In genomic region chr2:109471656-109472055, GRCh38 we compare ENCODE assay signal across 23 cellular contexts.
DNase-seq lines count a peak whose midpoint lies in the region; ATAC-seq and TF ChIP-seq lines count a peak whose summit lies in the region.
"Had no signal": no experiment of that assay in that cellular context is flagged by ENCODE, and none has a peak within 500 bp of the region (broad histone marks: within the 10 kb centered on the region; RNA-seq: fewer than 3 reads in every experiment).

No MANE protein-coding gene starts in this region.

- H3K9me3 ChIP-seq in MM.1S (replicated peaks; ENCODE audit: insufficient read depth, low read length) (no peaks in the 10 kb centered on the region), upper lobe of right lung (no peaks in the 10 kb centered on the region)
- H3K9me3 ChIP-seq: Caco-2 had no signal

- no peak overlapping the region for H3K4me3 ChIP-seq in MM.1S (ENCODE audit: low read length)
- no peak overlapping the region for H3K4me3 ChIP-seq in rectal smooth muscle tissue (ENCODE audit: low read length)
- H3K4me3 ChIP-seq in upper lobe of right lung: no peak overlapping the region
- H3K4me3 ChIP-seq: GM23338, K562 had no signal

- CTCF ChIA-PET in activated naive CD4-positive, alpha-beta T cell treated with anti-CD3 and anti-CD28 coated beads for 36 hours (lab: Charles Lee): no interaction called here

- intact Hi-C loops in activated naive CD4-positive, alpha-beta T cell treated with anti-CD3 and anti-CD28 coated beads for 36 hours (cut with micrococcal nuclease): no loop called here
- intact Hi-C loops in upper lobe of right lung (cut with DNase I): no loop called here

- no peak for ATAC-seq in upper lobe of right lung
- ATAC-seq in GM21526 (IDR thresholded peaks at IDR 0.05; ENCODE audit: low FRiP score, unreplicated experiment): no peak
- ATAC-seq: CD8-positive, alpha-beta T cell; GM23338; K562; Panc1 had no signal

- H3K27ac Mint-ChIP-seq in activated naive CD4-positive, alpha-beta T cell treated with anti-CD3 and anti-CD28 coated beads for 36 hours: no peak overlapping the region
- H3K27ac Mint-ChIP-seq: CD8-positive, alpha-beta T cell; GM23338; H9 had no signal

- H3K9ac ChIP-seq in MM.1S (ENCODE audit: low read length) (no peak overlapping the region), rectal smooth muscle tissue (ENCODE audit: low read length) (no peak overlapping the region)

- H3K79me2 ChIP-seq in MM.1S (ENCODE audit: low read length): no peaks in the 10 kb centered on the region

- no peaks in the 10 kb centered on the region for H3K9me2 ChIP-seq in MM.1S (replicated peaks; ENCODE audit: insufficient read depth, low read length)

- DNase-seq in NCI-H82 (lab: John Stamatoyannopoulos, UW) (peak; percentile 26), NCI-H82 treated with DMSO at 0.1 percent for 48 hours (lab: John Stamatoyannopoulos, UW; ENCODE audit: unreplicated experiment) (no peak), MM.1S (no peak), islet precursor cell (peak; percentile 54), upper lobe of right lung (no peak)
- DNase-seq in activated naive CD4-positive, alpha-beta T cell treated with anti-CD3 and anti-CD28 coated beads for 36 hours: no peak
- DNase-seq: C1 segment of cervical spinal cord; Caco-2; CD8-positive, alpha-beta T cell; H9; Kasumi-1; NCI-H1105 treated with DMSO at 0.1 percent for 48 hours; NCI-H146; NCI-H2029 treated with DMSO at 0.1 percent for 48 hours; NCI-H446 treated with DMSO at 0.1 percent for 48 hours; NCI-H526; SHP77 treated with DMSO at 0.1 percent for 48 hours; SW 1271 had no signal

- H3K36me3 Mint-ChIP-seq in activated naive CD4-positive, alpha-beta T cell treated with anti-CD3 and anti-CD28 coated beads for 36 hours (ENCODE audit: low read depth): no peaks in the 10 kb centered on the region

- peaks cover 48% of the 10 kb centered on the region for H3F3A ChIP-seq in MM.1S (ENCODE audit: insufficient read depth, low read length)

- H3K36me3 ChIP-seq in MM.1S (replicated peaks; ENCODE audit: insufficient read depth, low read length) (no peaks in the 10 kb centered on the region), rectal smooth muscle tissue (ENCODE audit: control insufficient read depth, insufficient read depth, low read length) (no peaks in the 10 kb centered on the region), upper lobe of right lung (no peaks in the 10 kb centered on the region)

- H3K4me3 Mint-ChIP-seq in activated naive CD4-positive, alpha-beta T cell treated with anti-CD3 and anti-CD28 coated beads for 36 hours: no peak overlapping the region
- H3K4me3 Mint-ChIP-seq: CD8-positive, alpha-beta T cell; GM23338; H9 had no signal

- H3K4me2 ChIP-seq in MM.1S (ENCODE audit: low read depth, low read length): no peak overlapping the region
- H3K4me2 ChIP-seq: GM23338 had no signal

- no peaks in the 10 kb centered on the region for H4K20me1 ChIP-seq in MM.1S (ENCODE audit: insufficient read depth, low read length)

- H3K4me1 Mint-ChIP-seq in activated naive CD4-positive, alpha-beta T cell treated with anti-CD3 and anti-CD28 coated beads for 36 hours (ENCODE audit: low read depth): no peaks in the 10 kb centered on the region

- H3K27me3 ChIP-seq in MM.1S (replicated peaks; ENCODE audit: insufficient read depth, low read length) (no peaks in the 10 kb centered on the region), rectal smooth muscle tissue (ENCODE audit: control insufficient read depth, insufficient read depth, low read length) (no peaks in the 10 kb centered on the region), upper lobe of right lung (no peaks in the 10 kb centered on the region)

- TF ChIP-seq CTCF in MM.1S (IDR thresholded peaks at IDR 0.05; ENCODE audit: low read length): no peak
- TF ChIP-seq CTCF in upper lobe of right lung (IDR thresholded peaks at IDR 0.05): no peak

- H3K27ac ChIP-seq in MM.1S (ENCODE audit: low read length) (peak overlapping the region; percentile 83; the same call in 1 of the 2 replicates), rectal smooth muscle tissue (ENCODE audit: low read depth, low read length) (peak overlapping the region; percentile 37), upper lobe of right lung (no peak overlapping the region)

- H3K27me3 Mint-ChIP-seq in activated naive CD4-positive, alpha-beta T cell treated with anti-CD3 and anti-CD28 coated beads for 36 hours (ENCODE audit: low read depth): no peaks in the 10 kb centered on the region

- no peak overlapping the region for H2AFZ ChIP-seq in MM.1S (ENCODE audit: low read length)

- H3K4me1 ChIP-seq in MM.1S (ENCODE audit: low read length): peaks cover 78% of the 10 kb centered on the region
- H3K4me1 ChIP-seq in rectal smooth muscle tissue (ENCODE audit: control insufficient read depth, insufficient read depth, low read length): peaks cover 5% of the 10 kb centered on the region
- no peaks in the 10 kb centered on the region for H3K4me1 ChIP-seq in upper lobe of right lung

- H3K9me3 Mint-ChIP-seq in activated naive CD4-positive, alpha-beta T cell treated with anti-CD3 and anti-CD28 coated beads for 36 hours: no peaks in the 10 kb centered on the region
- H3K9me3 Mint-ChIP-seq: CD8-positive, alpha-beta T cell; GM23338; H9 had no signal

Comparison
In these comparisons a context has a peak if more than half of its experiments do, and no peak if none do; other contexts are left out.
1. DNase-seq: peak in NCI-H82 (single experiment) and islet precursor cell (single experiment); none in NCI-H82 treated with DMSO at 0.1 percent for 48 hours (single experiment), MM.1S (single experiment), activated naive CD4-positive, alpha-beta T cell treated with anti-CD3 and anti-CD28 coated beads for 36 hours (single experiment) and upper lobe of right lung (single experiment).